19 cellular contexts compared by ENCODE assay signal in the genomic region with DNA sequence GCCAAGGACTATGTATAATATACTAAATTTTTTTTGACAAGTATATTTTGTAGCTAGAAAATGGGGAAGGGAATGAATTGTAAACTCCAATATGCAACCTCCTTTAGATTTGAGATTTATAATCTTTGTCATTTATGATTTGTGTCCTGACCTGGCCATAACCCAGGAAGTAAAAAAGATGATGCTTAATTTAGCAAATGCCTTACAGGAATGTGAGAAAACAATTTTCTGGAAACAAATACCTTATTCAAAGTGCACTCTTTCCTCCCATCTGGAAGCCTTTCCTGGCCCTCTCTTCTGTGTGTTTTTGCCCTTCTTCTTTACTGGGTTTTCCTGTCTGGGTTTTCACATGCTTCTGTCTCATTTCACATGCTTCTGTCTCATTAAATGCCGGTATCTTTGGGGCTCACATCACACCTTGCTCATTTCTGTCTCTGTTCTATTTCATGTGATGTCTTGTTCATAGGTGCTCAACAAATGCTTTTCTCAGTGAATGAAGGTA.
"Had no signal": no experiment of that assay in that cellular context is flagged by ENCODE, and none has a peak within 500 bp of the region (broad histone marks: within the 10 kb centered on the region; RNA-seq: fewer than 3 reads in every experiment).

No MANE protein-coding gene starts in this region.

- H3K4me3 Mint-ChIP-seq: activated CD8-positive, alpha-beta T cell treated with anti-CD3 and anti-CD28 coated beads for 36 hours; activated naive CD4-positive, alpha-beta T cell treated with anti-CD3 and anti-CD28 coated beads for 36 hours; activated T-cell treated with anti-CD3 and anti-CD28 coated beads, Interleukin-2, amount 50 U/mL, for 4 hours; endodermal cell; stimulated activated naive CD8-positive, alpha-beta T cell treated with anti-CD3 and anti-CD28 coated beads, Interleukin-15, Interleukin-2, amounts not matched to agents 100 ng/mL and 50 ng/mL, for 24 hours had no signal

- H3K27ac Mint-ChIP-seq: activated CD8-positive, alpha-beta T cell treated with anti-CD3 and anti-CD28 coated beads for 36 hours; activated naive CD4-positive, alpha-beta T cell treated with anti-CD3 and anti-CD28 coated beads for 36 hours; endodermal cell; stimulated activated naive CD8-positive, alpha-beta T cell treated with anti-CD3 and anti-CD28 coated beads, Interleukin-15, Interleukin-2, amounts not matched to agents 100 ng/mL and 50 ng/mL, for 24 hours had no signal

- H3K9me3 Mint-ChIP-seq: activated CD8-positive, alpha-beta T cell treated with anti-CD3 and anti-CD28 coated beads for 36 hours; activated naive CD4-positive, alpha-beta T cell treated with anti-CD3 and anti-CD28 coated beads for 36 hours; activated T-cell treated with anti-CD3 and anti-CD28 coated beads, Interleukin-2, amount 50 U/mL, for 4 hours; endodermal cell; stimulated activated naive CD8-positive, alpha-beta T cell treated with anti-CD3 and anti-CD28 coated beads, Interleukin-15, Interleukin-2, amounts not matched to agents 100 ng/mL and 50 ng/mL, for 24 hours had no signal

- H3K27me3 Mint-ChIP-seq: stimulated activated naive CD8-positive, alpha-beta T cell treated with anti-CD3 and anti-CD28 coated beads, Interleukin-15, Interleukin-2, amounts not matched to agents 100 ng/mL and 50 ng/mL, for 24 hours had no signal

- DNase-seq: activated CD4-positive, alpha-beta T cell treated with anti-CD3 and anti-CD28 coated beads for 48 hours; activated CD4-positive, CD25-positive, alpha-beta regulatory T cell; activated CD8-positive, alpha-beta T cell treated with anti-CD3 and anti-CD28 coated beads for 36 hours; activated naive CD4-positive, alpha-beta T cell treated with anti-CD3 and anti-CD28 coated beads for 36 hours; activated T-cell treated with anti-CD3 and anti-CD28 coated beads, Interleukin-2, amount 50 U/mL, for 4 hours; brain microvascular endothelial cell; central memory CD4-positive, alpha-beta T cell; endodermal cell; erythroblast; foreskin melanocyte; glutamatergic neuron; hypothalamus; mammary epithelial cell; occipital lobe; retina; stimulated activated CD4-positive, alpha-beta T cell treated with anti-CD3 and anti-CD28 coated beads, Interleukin-2, amount 100 ng/mL, for 48 hours; T-helper 1 cell; T-helper 9 cell had no signal

- H3K27me3 ChIP-seq: brain microvascular endothelial cell had no signal

- H3K36me3 ChIP-seq: brain microvascular endothelial cell had no signal

- ATAC-seq: activated CD8-positive, alpha-beta T cell treated with anti-CD3 and anti-CD28 coated beads for 36 hours; activated T-cell treated with anti-CD3 and anti-CD28 coated beads, Interleukin-2, amount 50 U/mL, for 4 hours had no signal

- H3K27ac ChIP-seq: brain microvascular endothelial cell had no signal
